ENCODE assay signal across 33 cellular contexts in genomic region chr3:115905871-115906270, GRCh38.
"Had no signal": no experiment of that assay in that cellular context is flagged by ENCODE, and none has a peak within 500 bp of the region (broad histone marks: within the 10 kb centered on the region; RNA-seq: fewer than 3 reads in every experiment).

No MANE protein-coding gene starts in this region.

- H3K9me3 ChIP-seq: MG63 had no signal

- H3K4me3 ChIP-seq: MG63 had no signal

- DNase-seq: Karpas-422, Kasumi-1, KG1, MG63, MM.1S, MV-4-11, NCI-H1048, NCI-H1092, NCI-H1092 treated with DMSO at 0.1 percent for 48 hours, NCI-H1105, NCI-H1105 treated with DMSO at 0.1 percent for 48 hours, NCI-H1417 treated with DMSO at 0.1 percent for 48 hours, NCI-H1436, NCI-H1436 treated with DMSO at 0.1 percent for 48 hours, NCI-H146, NCI-H1694, NCI-H1694 treated with DMSO at 0.1 percent for 48 hours, NCI-H187, NCI-H187 treated with DMSO at 0.1 percent for 48 hours, NCI-H1930, NCI-H2029, NCI-H2029 treated with DMSO at 0.1 percent for 48 hours, NCI-H2081, NCI-H2081 treated with DMSO at 0.1 percent for 48 hours, NCI-H2107, NCI-H2171, NCI-H2171 treated with DMSO at 0.1 percent for 48 hours, NCI-H2227 treated with DMSO at 0.1 percent for 48 hours, NCI-H226, NCI-H345, NCI-H446 treated with DMSO at 0.1 percent for 48 hours, NCI-H510A had no signal

- H3K9ac ChIP-seq: KMS-11 had no signal

- H3K36me3 ChIP-seq: MG63 had no signal

- H3K27ac ChIP-seq: KMS-11 had no signal
